Comparison of ENCODE assay signal across 8 cellular contexts in genomic region chr1:169427081-169427611, GRCh38. TPM values are rescaled to one million over a fixed set of nuclear protein-coding genes. Genes with fewer than 3 reads are reported as not detected.
A peak's percentile ranks its signal among the peaks of the same experiment; 100 is the strongest.
DNase-seq lines count a peak whose midpoint lies in the region; ATAC-seq, FAIRE-seq and TF ChIP-seq lines count a peak whose summit lies in the region.

TSS of gene CCDC181 (minus strand) at chr1:169427474. CDS start at chr1:169424927, 2,547 bp downstream.

- H2AFZ ChIP-seq in ACC112 (ENCODE audit: low read length, unreplicated experiment) = peak within 1 kb of the TSS; percentile 97
- H2AFZ ChIP-seq in MM.1S (ENCODE audit: low read length) = peak within 1 kb of the TSS; percentile 67
- H2AFZ ChIP-seq in keratinocyte (ENCODE audit: control insufficient read depth, low read length) = peak within 1 kb of the TSS; percentile 41

- peaks cover 11% of the 10 kb centered on the region for H3K4me1 Mint-ChIP-seq in WTC11

- no peak within 1 kb of the TSS for H3K27ac Mint-ChIP-seq in WTC11

- POLR2A ChIA-PET in WTC11 (lab: Charles Lee) = interaction anchor here (1.0 to 1.4 kb wide), 2 partner anchors 9 to 59 kb away, joined by 3 to 7 read pairs; partner anchors contain the start of gene SLC19A2

- H3K4me1 ChIP-seq in ACC112 (ENCODE audit: control insufficient read depth, insufficient read depth, low read length, unreplicated experiment) = peaks cover 11% of the 10 kb centered on the region
- no peaks in the 10 kb centered on the region for H3K4me1 ChIP-seq in MM.1S (ENCODE audit: low read length)
- H3K4me1 ChIP-seq in keratinocyte (ENCODE audit: control insufficient read depth, extremely low read depth, insufficient read depth, low read length) = peaks cover 2% of the 10 kb centered on the region

- H3K79me2 ChIP-seq in ACC112 (ENCODE audit: control insufficient read depth, insufficient read depth, low read length, unreplicated experiment) (no peaks in the 10 kb centered on the region), MM.1S (ENCODE audit: low read length) (no peaks in the 10 kb centered on the region), keratinocyte (ENCODE audit: control insufficient read depth, insufficient read depth, low read length) (no peaks in the 10 kb centered on the region)

- peak; percentile 53 for DNase-seq in MM.1S
- peak; percentile 90 for DNase-seq in WTC11 (ENCODE audit: low spot score)
- DNase-seq in central memory CD4-positive, alpha-beta T cell = peak; percentile 21
- DNase-seq in keratinocyte (ENCODE audit: low read depth, low spot score) = no peak
- peak; percentile 6 to 10 for DNase-seq in stimulated activated CD4-positive, alpha-beta T cell treated with anti-CD3 and anti-CD28 coated beads, Interleukin-15, amount 100 ng/mL, for 1 hour (ENCODE audit: low read depth in 1 of 2, low spot score in 1 of 2)
- no peak for DNase-seq in NCI-H2029 (lab: John Stamatoyannopoulos, UW)

- CTCF ChIA-PET in WTC11 (lab: Charles Lee) = interaction anchor here (0.6 to 1.3 kb wide), 6 partner anchors 9 to 824 kb away, joined by 3 to 5 read pairs (median 4); no protein-coding TSS in a partner anchor

- H3K4me2 ChIP-seq in MM.1S (ENCODE audit: low read depth, low read length) (peak within 1 kb of the TSS; percentile 43), keratinocyte (ENCODE audit: control insufficient read depth, extremely low read depth, insufficient read depth, low read depth, low read length) (peak within 1 kb of the TSS; percentile 61)

- peak within 1 kb of the TSS; percentile 80 for H3K4me3 ChIP-seq in ACC112 (ENCODE audit: low read depth, low read length)
- peak within 1 kb of the TSS; percentile 51 for H3K4me3 ChIP-seq in MM.1S (ENCODE audit: low read length)
- H3K4me3 ChIP-seq in keratinocyte (ENCODE audit: control insufficient read depth in 2 of 3, extremely low read depth in 1 of 3, insufficient read depth in 2 of 3, low read depth in 1 of 3, low read length in 3 of 3) = peak within 1 kb of the TSS in 2 of 3 experiments; percentile 53 to 54

- H3K27ac ChIP-seq in ACC112 (ENCODE audit: low read depth, low read length) = no peak within 1 kb of the TSS
- H3K27ac ChIP-seq in MM.1S (ENCODE audit: low read length) = no peak within 1 kb of the TSS
- no peak within 1 kb of the TSS for H3K27ac ChIP-seq in keratinocyte (ENCODE audit: control insufficient read depth, insufficient read depth, low read length)

- H3K27me3 ChIP-seq in ACC112 (ENCODE audit: insufficient read depth, low read length) (peaks cover 54% of the 10 kb centered on the region), MM.1S (replicated peaks; ENCODE audit: insufficient read depth, low read length) (no peaks in the 10 kb centered on the region), keratinocyte (ENCODE audit: control insufficient read depth, extremely low read depth, insufficient read depth, low read length) (peaks cover 31% of the 10 kb centered on the region)

- H3K9ac ChIP-seq in MM.1S (ENCODE audit: low read length) (peak within 1 kb of the TSS; percentile 24; the same call in 1 of the 2 replicates), keratinocyte (ENCODE audit: control insufficient read depth, extremely low read depth, insufficient read depth, low read length) (no peak within 1 kb of the TSS)

- H3F3A ChIP-seq in MM.1S (ENCODE audit: insufficient read depth, low read length) = no peaks in the 10 kb centered on the region

- H3K9me1 ChIP-seq in keratinocyte (ENCODE audit: control insufficient read depth, extremely low read depth, insufficient read depth, low read length) = no peaks in the 10 kb centered on the region

- H3K36me3 ChIP-seq in ACC112 (ENCODE audit: insufficient read depth, low read length) (no peaks in the 10 kb centered on the region), MM.1S (replicated peaks; ENCODE audit: insufficient read depth, low read length) (no peaks in the 10 kb centered on the region), keratinocyte (ENCODE audit: control insufficient read depth in 2 of 2, extremely low read depth in 1 of 2, insufficient read depth in 2 of 2, low read length in 2 of 2) (no peaks in the 10 kb centered on the region)

- TF ChIP-seq CTCF in MM.1S (IDR thresholded peaks at IDR 0.05; ENCODE audit: low read length) = no peak
- TF ChIP-seq CTCF in WTC11 (IDR thresholded peaks at IDR 0.05) = no peak
- TF ChIP-seq CTCF in keratinocyte (optimal IDR thresholded peaks at IDR 0.05 in 1 of 3, IDR thresholded peaks at IDR 0.05 in 1 of 3, conservative IDR thresholded peaks at IDR 0.05 in 1 of 3; ENCODE audit: extremely low read depth in 1 of 3, insufficient read depth in 2 of 3, low read length in 3 of 3) = no peak

- no peaks in the 10 kb centered on the region for H3K36me3 Mint-ChIP-seq in WTC11

- peak within 1 kb of the TSS; percentile 95 for H3K4me3 Mint-ChIP-seq in WTC11

- H4K20me1 ChIP-seq in MM.1S (ENCODE audit: insufficient read depth, low read length) (no peaks in the 10 kb centered on the region), keratinocyte (ENCODE audit: control insufficient read depth, extremely low read depth, insufficient read depth, low read length) (no peaks in the 10 kb centered on the region)

- peaks cover 6% of the 10 kb centered on the region; the same call in 1 of the 2 replicates for H3K9me3 Mint-ChIP-seq in WTC11

- no peak for FAIRE-seq in keratinocyte (lab: Jason Lieb, UNC)

- H3K9me3 ChIP-seq in MM.1S (replicated peaks; ENCODE audit: insufficient read depth, low read length) (no peaks in the 10 kb centered on the region), keratinocyte (ENCODE audit: control insufficient read depth, low read depth, low read length) (no peaks in the 10 kb centered on the region)

- no peaks in the 10 kb centered on the region for H3K9me2 ChIP-seq in MM.1S (replicated peaks; ENCODE audit: insufficient read depth, low read length)

- H3K27me3 Mint-ChIP-seq in WTC11 (ENCODE audit: low read depth) = peaks cover 36% of the 10 kb centered on the region

- dilution Hi-C loops in keratinocyte (cut with MboI; ENCODE audit: extremely low pct_ligation_motif_present, low sequenced_read_pairs) = no loop called here

- ATAC-seq in GM19395 (IDR thresholded peaks at IDR 0.05; ENCODE audit: unreplicated experiment) (peak; percentile 99), WTC11 (peak; percentile 99)

TF ChIP-seq in WTC11, 78 proteins besides CTCF, POLR2A, EP300 and RAD21:
- TF ChIP-seq MAX (CRISPR knock-in tag; IDR thresholded peaks at IDR 0.05) (peak; percentile 40; the same call in 1 of the 2 replicates), JUN (CRISPR knock-in tag; IDR thresholded peaks at IDR 0.05) (no peak), ETV6 (CRISPR knock-in tag; IDR thresholded peaks at IDR 0.05) (no peak), RORB (CRISPR knock-in tag; IDR thresholded peaks at IDR 0.05) (no peak), ZNF425 (CRISPR knock-in tag; conservative IDR thresholded peaks at IDR 0.05) (no peak), USF2 (CRISPR knock-in tag; IDR thresholded peaks at IDR 0.05) (no peak), FOXJ3 (CRISPR knock-in tag; IDR thresholded peaks at IDR 0.05; ENCODE audit: borderline replicate concordance) (no peak), FOXK1 (CRISPR knock-in tag; IDR thresholded peaks at IDR 0.05) (no peak), HMGA2 (CRISPR knock-in tag; IDR thresholded peaks at IDR 0.05) (no peak)
TF ChIP-seq in WTC11: peak in this region for 1.

RNA-seq across cellular contexts. Expression of gene CCDC181, which starts in this region (rescaled TPM):
- total RNA-seq in WTC11 (2021) = 1.5 to 3.3 TPM (median 2.8 TPM) in 3 replicates
- polyA plus RNA-seq in keratinocyte = not detected in 3 replicates
- polyA plus RNA-seq in keratinocyte (2011; ENCODE audit: low read depth) = 0.22 TPM
- polyA plus RNA-seq in keratinocyte (2011; cell fraction: cytosol; rRNA removed) = not detected in 2 replicates
- not detected in 2 replicates for polyA plus RNA-seq in keratinocyte (2011; cell fraction: nucleus; rRNA removed)
- polyA plus RNA-seq in keratinocyte (2012; ENCODE audit: low replicate concordance) = 0.06 and 0.07 TPM in 2 replicates
- polyA minus RNA-seq in keratinocyte = not detected in 3 replicates
- not detected for polyA minus RNA-seq in keratinocyte (2011; cell fraction: cytosol; rRNA and poly(A)+ RNA removed)
- polyA minus RNA-seq in keratinocyte (2011; cell fraction: nucleus; rRNA and poly(A)+ RNA removed) = 0.32 TPM in 1 of 2 replicates, not detected in the other

Comparison
In these comparisons a context has a peak if more than half of its experiments do, and no peak if none do; other contexts are left out.
1. H2AFZ ChIP-seq: peak in every context shown above with its lines; median percentile 97 in ACC112; 67 in MM.1S; 41 in keratinocyte.
2. DNase-seq: peak in MM.1S (single experiment), WTC11 (single experiment), central memory CD4-positive, alpha-beta T cell (single experiment) and stimulated activated CD4-positive, alpha-beta T cell treated with anti-CD3 and anti-CD28 coated beads, Interleukin-15, amount 100 ng/mL, for 1 hour (2 of 2); none in keratinocyte (single experiment) and NCI-H2029 (single experiment).
3. Peak in every context shown above with its lines, with median percentiles within 50 percentile points of each other: H3K4me3 ChIP-seq.